Comparison of ENCODE assay signal across 2 cellular contexts in genomic region chr10:5108658-5109416, GRCh38.
TF ChIP-seq lines count a peak whose summit lies in the region.

No MANE protein-coding gene starts in this region.

TF ChIP-seq in HepG2, 621 proteins besides CTCF, POLR2A, EP300 and RAD21:
- TF ChIP-seq SSRP1 (CRISPR knock-in tag; IDR thresholded peaks at IDR 0.05) (peak; percentile 3; the same call in 1 of the 2 replicates), ZNF841 (CRISPR knock-in tag; IDR thresholded peaks at IDR 0.05; ENCODE audit: borderline replicate concordance) (no peak), PAF1 (CRISPR knock-in tag; IDR thresholded peaks at IDR 0.05) (peak; percentile 69), ZSCAN30 (CRISPR knock-in tag; IDR thresholded peaks at IDR 0.05) (no peak), RBM22 (optimal IDR thresholded peaks at IDR 0.05; ENCODE audit: low read length) (peak; percentile 71), AGO2 (optimal IDR thresholded peaks at IDR 0.05; ENCODE audit: low read depth, low read length) (peak; percentile 1), NR3C1 (CRISPR knock-in tag; IDR thresholded peaks at IDR 0.05) (no peak), RBFOX2 (IDR thresholded peaks at IDR 0.05; ENCODE audit: low read depth, low read length) (peak; percentile 58), ZNF331 (CRISPR knock-in tag; IDR thresholded peaks at IDR 0.05) (no peak), ZNF652 (CRISPR knock-in tag; IDR thresholded peaks at IDR 0.05; ENCODE audit: borderline replicate concordance, low read depth) (peak; percentile 8; the same call in 1 of the 2 replicates)

TF ChIP-seq in A549, 52 proteins besides CTCF, POLR2A, EP300 and RAD21:
- 0 out of 2 replicates have a peak, but pooled peaks have one; percentile 12 for TF ChIP-seq RARB (CRISPR knock-in tag; IDR thresholded peaks at IDR 0.05)
- no peak for TF ChIP-seq RCOR1 (IDR thresholded peaks at IDR 0.05; ENCODE audit: low read depth, low read length)
- TF ChIP-seq HMGXB4 (CRISPR knock-in tag; IDR thresholded peaks at IDR 0.05; ENCODE audit: borderline replicate concordance) = peak; percentile 27; the same call in 1 of the 2 replicates
- 0 out of 3 replicates have a peak, but pooled peaks have one; percentile 20 for TF ChIP-seq SMC3 (IDR thresholded peaks at IDR 0.05)
- peak; percentile 17; the same call in 1 of the 2 replicates for TF ChIP-seq EHF (CRISPR knock-in tag; IDR thresholded peaks at IDR 0.05)
- TF ChIP-seq FOSL2 (IDR thresholded peaks at IDR 0.05) = no peak
- TF ChIP-seq FOSL2 (CRISPR knock-in tag; IDR thresholded peaks at IDR 0.05) = no peak
- TF ChIP-seq TP53 (CRISPR knock-in tag; IDR thresholded peaks at IDR 0.05) = no peak
- TF ChIP-seq HOXA7 (CRISPR knock-in tag; IDR thresholded peaks at IDR 0.05) = peak; percentile 58; the same call in 1 of the 2 replicates
- no peak for TF ChIP-seq HOXB13 (CRISPR knock-in tag; IDR thresholded peaks at IDR 0.05; ENCODE audit: low read depth)
- TF ChIP-seq POLR2AphosphoS2 (conservative IDR thresholded peaks at IDR 0.05; ENCODE audit: low read length) = peak; percentile 93
